Comparison of ENCODE assay signal across 1 cellular context in genomic region chrX:72255864-72256263, GRCh38.
TF ChIP-seq lines count a peak whose summit lies in the region.

No MANE protein-coding gene starts in this region.

TF ChIP-seq in IMR-90, 13 proteins besides CTCF, POLR2A, EP300 and RAD21:
- TF ChIP-seq USF2 (IDR thresholded peaks at IDR 0.05; ENCODE audit: low read depth, low read length): no peak
